ENCODE assay signal across 1 cellular context in genomic region chrX:11180571-11180970, GRCh38.
TF ChIP-seq lines count a peak whose summit lies in the region.

No MANE protein-coding gene starts in this region.

TF ChIP-seq in K562, 482 proteins besides CTCF, POLR2A, EP300 and RAD21 (continued from another document):
- TF ChIP-seq ZNF184 (CRISPR knock-in tag; IDR thresholded peaks at IDR 0.05) (no peak), ARID1B (IDR thresholded peaks at IDR 0.05) (no peak), ZNF239 (CRISPR knock-in tag; IDR thresholded peaks at IDR 0.05) (no peak), IFI16 (CRISPR knock-in tag; IDR thresholded peaks at IDR 0.05) (no peak), HINFP (tag; conservative IDR thresholded peaks at IDR 0.05; ENCODE audit: low read depth) (no peak), NFIX (CRISPR knock-in tag; IDR thresholded peaks at IDR 0.05; ENCODE audit: low read depth) (no peak), SRF (CRISPR knock-in tag; IDR thresholded peaks at IDR 0.05) (no peak), ZNF695 (CRISPR knock-in tag; IDR thresholded peaks at IDR 0.05) (no peak), HDAC8 (tag; IDR thresholded peaks at IDR 0.05) (no peak)
- TF ChIP-seq, protein P1, sequence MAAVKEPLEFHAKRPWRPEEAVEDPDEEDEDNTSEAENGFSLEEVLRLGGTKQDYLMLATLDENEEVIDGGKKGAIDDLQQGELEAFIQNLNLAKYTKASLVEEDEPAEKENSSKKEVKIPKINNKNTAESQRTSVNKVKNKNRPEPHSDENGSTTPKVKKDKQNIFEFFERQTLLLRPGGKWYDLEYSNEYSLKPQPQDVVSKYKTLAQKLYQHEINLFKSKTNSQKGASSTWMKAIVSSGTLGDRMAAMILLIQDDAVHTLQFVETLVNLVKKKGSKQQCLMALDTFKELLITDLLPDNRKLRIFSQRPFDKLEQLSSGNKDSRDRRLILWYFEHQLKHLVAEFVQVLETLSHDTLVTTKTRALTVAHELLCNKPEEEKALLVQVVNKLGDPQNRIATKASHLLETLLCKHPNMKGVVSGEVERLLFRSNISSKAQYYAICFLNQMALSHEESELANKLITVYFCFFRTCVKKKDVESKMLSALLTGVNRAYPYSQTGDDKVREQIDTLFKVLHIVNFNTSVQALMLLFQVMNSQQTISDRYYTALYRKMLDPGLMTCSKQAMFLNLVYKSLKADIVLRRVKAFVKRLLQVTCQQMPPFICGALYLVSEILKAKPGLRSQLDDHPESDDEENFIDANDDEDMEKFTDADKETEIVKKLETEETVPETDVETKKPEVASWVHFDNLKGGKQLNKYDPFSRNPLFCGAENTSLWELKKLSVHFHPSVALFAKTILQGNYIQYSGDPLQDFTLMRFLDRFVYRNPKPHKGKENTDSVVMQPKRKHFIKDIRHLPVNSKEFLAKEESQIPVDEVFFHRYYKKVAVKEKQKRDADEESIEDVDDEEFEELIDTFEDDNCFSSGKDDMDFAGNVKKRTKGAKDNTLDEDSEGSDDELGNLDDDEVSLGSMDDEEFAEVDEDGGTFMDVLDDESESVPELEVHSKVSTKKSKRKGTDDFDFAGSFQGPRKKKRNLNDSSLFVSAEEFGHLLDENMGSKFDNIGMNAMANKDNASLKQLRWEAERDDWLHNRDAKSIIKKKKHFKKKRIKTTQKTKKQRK (IDR thresholded peaks at IDR 0.05; ENCODE audit: borderline replicate concordance, low read depth, low read length), result no peak
